ENCODE assay signal across 8 cellular contexts in genomic region chr5:57178238-57178637, GRCh38. TPM values are rescaled to one million over a fixed set of nuclear protein-coding genes. Genes with fewer than 3 reads are reported as not detected.
DNase-seq lines count a peak whose midpoint lies in the region; ATAC-seq, FAIRE-seq and TF ChIP-seq lines count a peak whose summit lies in the region.
"Not testable (repeated sequence)": the region's sequence is repeated elsewhere in the genome, so short reads cannot be mapped to it uniquely, and the experiment has no call there.

No MANE protein-coding gene starts in this region.

- H3K4me3 ChIP-seq in A549 = not testable (repeated sequence)
- peak overlapping the region; percentile 93 for H3K4me3 ChIP-seq in GM23338
- peak overlapping the region; percentile 80 to 96 (median 94) for H3K4me3 ChIP-seq in Peyer's patch
- peak overlapping the region in 58 of 59 donors; percentile 0 to 100 (median 92) for H3K4me3 ChIP-seq in dorsolateral prefrontal cortex
- H3K4me3 ChIP-seq in right atrium auricular region = peak overlapping the region; percentile 81 to 98
- H3K4me3 ChIP-seq in skin epidermis = peak overlapping the region; percentile 1 to 94 (median 21)

- TF ChIP-seq POLR2A in A549 (IDR thresholded peaks at IDR 0.05; ENCODE audit: low read length); Peyer's patch (IDR thresholded peaks at IDR 0.05): not testable (repeated sequence)

- H3K79me2 ChIP-seq in GM23338 (replicated peaks; ENCODE audit: insufficient read depth) = peaks cover 93% of the 10 kb centered on the region

- ATAC-seq in A549; GM23338; naive thymus-derived CD8-positive, alpha-beta T cell: not testable (repeated sequence)

- not testable (repeated sequence) for TF ChIP-seq EP300 in A549 (IDR thresholded peaks at IDR 0.05)

- H3K27ac ChIP-seq in A549; GM23338 (ENCODE audit: low read depth); dorsolateral prefrontal cortex: not testable (repeated sequence)
- H3K27ac ChIP-seq in Peyer's patch (peak overlapping the region in 1 of 4 donors; percentile 19), right atrium auricular region (peak overlapping the region; percentile 31 to 66), skin epidermis (peak overlapping the region in 5 of 21 experiments; percentile 6 to 60 (median 44))

- peaks cover 66% of the 10 kb centered on the region for H3K36me3 Mint-ChIP-seq in GM23338 (ENCODE audit: low read depth)
- peaks cover 58% of the 10 kb centered on the region for H3K36me3 Mint-ChIP-seq in activated naive CD4-positive, alpha-beta T cell treated with anti-CD3 and anti-CD28 coated beads for 36 hours (ENCODE audit: low read depth)
- peaks cover 0 to 52% (median 21%) of the 10 kb centered on the region in 3 donors for H3K36me3 Mint-ChIP-seq in naive thymus-derived CD8-positive, alpha-beta T cell

- H3K27me3 ChIP-seq in GM23338 (ENCODE audit: insufficient read depth); Peyer's patch; dorsolateral prefrontal cortex; right atrium auricular region: not testable (repeated sequence)

- not testable (repeated sequence) for H3K27ac Mint-ChIP-seq in GM23338; activated naive CD4-positive, alpha-beta T cell treated with anti-CD3 and anti-CD28 coated beads for 36 hours
- H3K27ac Mint-ChIP-seq in naive thymus-derived CD8-positive, alpha-beta T cell = peak overlapping the region; percentile 53 to 95 (median 78)

- H3K27me3 Mint-ChIP-seq in GM23338 (ENCODE audit: insufficient read depth, low read depth, poor library complexity) = peaks cover 16% of the 10 kb centered on the region
- H3K27me3 Mint-ChIP-seq in activated naive CD4-positive, alpha-beta T cell treated with anti-CD3 and anti-CD28 coated beads for 36 hours (ENCODE audit: low read depth); naive thymus-derived CD8-positive, alpha-beta T cell: not testable (repeated sequence)

- not testable (repeated sequence) for H3K9me3 Mint-ChIP-seq in GM23338; activated naive CD4-positive, alpha-beta T cell treated with anti-CD3 and anti-CD28 coated beads for 36 hours; naive thymus-derived CD8-positive, alpha-beta T cell

- peak overlapping the region; percentile 64 for H3K4me3 Mint-ChIP-seq in GM23338
- peak overlapping the region; percentile 94 for H3K4me3 Mint-ChIP-seq in activated naive CD4-positive, alpha-beta T cell treated with anti-CD3 and anti-CD28 coated beads for 36 hours
- H3K4me3 Mint-ChIP-seq in naive thymus-derived CD8-positive, alpha-beta T cell = peak overlapping the region; percentile 86 to 99 (median 97)

- POLR2A ChIA-PET in A549 (lab: Yijun Ruan, JAX); naive thymus-derived CD8-positive, alpha-beta T cell (lab: Charles Lee): not testable (repeated sequence)

- TF ChIP-seq CTCF in A549 (IDR thresholded peaks at IDR 0.05); GM23338 (conservative IDR thresholded peaks at IDR 0.05; ENCODE audit: low read depth in 2 of 2); Peyer's patch (IDR thresholded peaks at IDR 0.05); dorsolateral prefrontal cortex (IDR thresholded peaks at IDR 0.05 in 54 of 56, conservative IDR thresholded peaks at IDR 0.05 in 2 of 56; ENCODE audit: low read depth in 1 of 56, partially characterized antibody in 56 of 56); right atrium auricular region (IDR thresholded peaks at IDR 0.05): not testable (repeated sequence)

- H3K9me3 ChIP-seq in A549, Peyer's patch, right atrium auricular region: not testable (repeated sequence)

- H3K4me2 ChIP-seq in A549 (peak overlapping the region; percentile 92), GM23338 (peak overlapping the region; percentile 79)

- CTCF ChIA-PET in A549 (lab: Yijun Ruan, JAX); activated naive CD4-positive, alpha-beta T cell treated with anti-CD3 and anti-CD28 coated beads for 36 hours (lab: Charles Lee): not testable (repeated sequence)

- peaks cover 36% of the 10 kb centered on the region for H3K4me1 Mint-ChIP-seq in GM23338
- H3K4me1 Mint-ChIP-seq in activated naive CD4-positive, alpha-beta T cell treated with anti-CD3 and anti-CD28 coated beads for 36 hours (ENCODE audit: low read depth) = peaks cover 49% of the 10 kb centered on the region
- H3K4me1 Mint-ChIP-seq in naive thymus-derived CD8-positive, alpha-beta T cell = peaks cover 29 to 74% (median 55%) of the 10 kb centered on the region in 4 donors

- not testable (repeated sequence) for TF ChIP-seq RAD21 in A549 (conservative IDR thresholded peaks at IDR 0.05 in 1 of 2, IDR thresholded peaks at IDR 0.05 in 1 of 2)

- H3K4me1 ChIP-seq in A549 = peaks cover 31% of the 10 kb centered on the region; the same call in 2 of the 3 replicates
- H3K4me1 ChIP-seq in GM23338 (ENCODE audit: insufficient read depth) = peaks cover 25% of the 10 kb centered on the region
- H3K4me1 ChIP-seq in Peyer's patch = peaks cover 0 to 48% (median 18%) of the 10 kb centered on the region in 4 donors
- H3K4me1 ChIP-seq in right atrium auricular region = peaks cover 0 to 72% of the 10 kb centered on the region in 2 donors

- H4K20me1 ChIP-seq in GM23338 (replicated peaks; ENCODE audit: insufficient read depth) = peaks cover 70% of the 10 kb centered on the region

- intact Hi-C loops in activated naive CD4-positive, alpha-beta T cell treated with anti-CD3 and anti-CD28 coated beads for 36 hours (cut with micrococcal nuclease) = loop anchor here (10.0 kb wide), 5 partner anchors 1083 to 1947 kb away; partner anchors contain the start of gene PLPP1
- intact Hi-C loops in dorsolateral prefrontal cortex (cut with DNase I) = loop anchor here in 1 of 2 donors (10.0 kb wide), 1 partner anchor 143 kb away; no protein-coding TSS in a partner anchor

- not testable (repeated sequence) for H2AFZ ChIP-seq in GM23338

- H3K9me2 ChIP-seq in GM23338 (ENCODE audit: insufficient read depth) = not testable (repeated sequence)

- DNase-seq in A549 (ENCODE audit: low read depth in 1 of 2, low spot score in 1 of 2); GM23338 (ENCODE audit: low spot score); Peyer's patch; activated naive CD4-positive, alpha-beta T cell treated with anti-CD3 and anti-CD28 coated beads for 36 hours; dorsolateral prefrontal cortex; right atrium auricular region (ENCODE audit: low spot score); naive thymus-derived CD8-positive, alpha-beta T cell: not testable (repeated sequence)

- H3F3A ChIP-seq in GM23338 (replicated peaks; ENCODE audit: low read depth) = not testable (repeated sequence)

- 86% methylated on average over 12 of the region's 12 CpGs for WGBS in A549 (ENCODE audit: missing lambda C conversion rate)

- FAIRE-seq in A549 (lab: Jason Lieb, UNC) = not testable (repeated sequence)

- H3K36me3 ChIP-seq in GM23338 (ENCODE audit: insufficient read depth); Peyer's patch; right atrium auricular region: not testable (repeated sequence)

RNA-seq across cellular contexts. Expression of gene GPBP1, which starts 4.4 kb away (rescaled TPM):
- polyA plus RNA-seq in A549 (2011; rRNA removed) = 58.3 and 86.0 TPM in 2 replicates
- 10.4 and 11.9 TPM in 2 replicates for polyA plus RNA-seq in A549 (2012; cell fraction: cytosol; rRNA removed)
- polyA plus RNA-seq in A549 (2012; cell fraction: nucleus; rRNA removed) = 5.9 and 10.2 TPM in 2 replicates
- polyA plus RNA-seq in A549 (2017; fragmentation: RNase III; extraction: RNeasy Plus Mini Kit Qiagen cat#74134 plus additional on column Dnase treatment) = 31.0 to 33.7 TPM (median 32.8 TPM) in 3 replicates
- 14.7 and 14.8 TPM in 2 replicates for polyA minus RNA-seq in A549 (2011; rRNA and poly(A)+ RNA removed)
- total RNA-seq in GM23338 (2014; rRNA removed; shearing (Covaris generic)) = 109 and 121 TPM in 2 replicates
- polyA plus RNA-seq in GM23338 (2016; fragmentation: Nextera tagmentation; extraction: Ambion mirVana) = 78.9 and 105 TPM in 2 replicates
- total RNA-seq in Peyer's patch = 100 to 1,000 TPM in 1 of 4 donors, 10 to 100 TPM in 3; 67.0 to 191 (median 81.7) TPM
- total RNA-seq in activated naive CD4-positive, alpha-beta T cell treated with anti-CD3 and anti-CD28 coated beads for 36 hours = 10 to 100 TPM; 91.5 to 91.9 TPM
- 100 to 1,000 TPM in 111 of 120 experiments, 10 to 100 TPM in 9; 86.6 to 165 (median 112) TPM for total RNA-seq in dorsolateral prefrontal cortex
- 10 to 100 TPM; 41.9 to 48.1 TPM for total RNA-seq in right atrium auricular region
- 100 to 1,000 TPM; 155 to 168 TPM for total RNA-seq in naive thymus-derived CD8-positive, alpha-beta T cell
- 10 to 100 TPM; 69.8 to 97.1 (median 93.0) TPM for polyA plus RNA-seq in naive thymus-derived CD8-positive, alpha-beta T cell
